In genomic region chr20:20271277-20271676, GRCh38 we compare ENCODE assay signal across 1 cellular context.
TF ChIP-seq lines count a peak whose summit lies in the region.

No MANE protein-coding gene starts in this region.

TF ChIP-seq in GM23338, 12 proteins besides CTCF, POLR2A, EP300 and RAD21 (continued from another document):
- TF ChIP-seq ZNF462 (CRISPR knock-in tag; IDR thresholded peaks at IDR 0.05) (no peak), NANOG (IDR thresholded peaks at IDR 0.05; ENCODE audit: borderline replicate concordance) (no peak), ZNF331 (CRISPR knock-in tag; IDR thresholded peaks at IDR 0.05; ENCODE audit: low read depth) (no peak)
